In the genomic region with DNA sequence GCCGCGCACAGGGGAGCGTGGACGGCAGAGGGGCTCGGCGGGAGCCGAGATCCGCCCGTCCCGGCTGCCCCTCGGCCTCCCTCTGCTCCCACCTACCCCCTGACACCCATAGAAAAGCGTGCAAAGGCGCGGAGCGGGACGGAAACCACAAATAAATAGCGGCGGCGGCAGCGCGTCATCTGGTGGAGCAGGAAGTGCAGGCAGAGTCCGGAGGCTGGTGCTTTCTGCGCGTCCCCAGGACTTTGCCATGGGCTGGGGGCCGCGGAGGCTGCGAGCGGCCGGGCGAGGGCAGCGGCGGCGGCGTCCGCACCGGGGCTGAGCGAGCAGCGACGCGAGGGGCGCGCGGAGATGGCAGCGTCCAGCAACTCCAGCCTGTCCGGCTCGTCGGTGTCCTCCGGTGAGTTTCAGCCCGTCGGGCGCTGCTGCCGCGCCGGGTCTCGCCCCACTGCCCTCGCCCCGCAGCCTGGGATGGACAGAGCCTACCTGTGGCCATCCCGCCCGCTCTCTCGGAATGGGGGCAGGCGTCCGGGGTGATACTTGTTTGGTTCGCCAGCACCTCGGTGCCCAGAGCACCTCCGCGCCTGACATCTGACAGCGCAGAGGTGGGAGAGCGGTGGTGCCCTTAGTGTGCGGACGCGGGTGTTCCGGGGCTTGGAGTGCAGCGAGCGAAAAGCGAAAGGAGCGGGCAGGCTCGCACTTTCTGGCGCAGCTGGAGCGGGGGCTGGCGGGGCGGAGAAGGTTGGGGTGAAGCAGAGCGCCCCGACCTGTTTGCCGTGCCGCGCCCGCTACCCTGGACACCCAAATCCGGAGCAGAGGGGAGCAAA, we compare ENCODE assay signal across 1 cellular context.
TF ChIP-seq lines count a peak whose summit lies in the region.

TSS of gene CHN2 (plus strand) at position 182 of the 824 bp plus-strand sequence.

TF ChIP-seq in A549, 52 proteins besides CTCF, POLR2A, EP300 and RAD21 (continued from another document):
- TF ChIP-seq ATOH8 (CRISPR knock-in tag; IDR thresholded peaks at IDR 0.05; ENCODE audit: low read depth) (no peak), PHF8 (IDR thresholded peaks at IDR 0.05; ENCODE audit: borderline replicate concordance, low read depth) (no peak)
